Comparison of ENCODE assay signal across 8 cellular contexts in genomic region chr18:75208836-75209128, GRCh38. TPM values are rescaled to one million over a fixed set of nuclear protein-coding genes. Genes with fewer than 3 reads are reported as not detected.
DNase-seq lines count a peak whose midpoint lies in the region; ATAC-seq, FAIRE-seq and TF ChIP-seq lines count a peak whose summit lies in the region.

No MANE protein-coding gene starts in this region.

- CTCF ChIA-PET in A549 (lab: Yijun Ruan, JAX) = no interaction called here

- POLR2A ChIA-PET in A549 (lab: Yijun Ruan, JAX) = interaction anchor here (0.6 kb wide), 4 partner anchors 25 to 618 kb away, joined by 3 to 6 read pairs (median 3); no protein-coding TSS in a partner anchor

- ATAC-seq in A549 (peak in 1 of 2 experiments; percentile 57; a peak in 4 of 6 replicates), GM19025 (IDR thresholded peaks at IDR 0.05; ENCODE audit: low read depth, unreplicated experiment) (peak; percentile 12), HG03432 (IDR thresholded peaks at IDR 0.05; ENCODE audit: unreplicated experiment) (peak; percentile 16), lower lobe of right lung (peak in 1 of 2 donors; percentile 13), upper lobe of right lung (no peak)

- H3K27me3 ChIP-seq in ascending aorta = no peaks in the 10 kb centered on the region
- H3K27me3 ChIP-seq in lower lobe of right lung (ENCODE audit: low read depth) = no peaks in the 10 kb centered on the region
- no peaks in the 10 kb centered on the region for H3K27me3 ChIP-seq in upper lobe of right lung

- H3K9me3 ChIP-seq in A549 (no peaks in the 10 kb centered on the region), ascending aorta (no peaks in the 10 kb centered on the region), lower lobe of right lung (no peaks in the 10 kb centered on the region), upper lobe of right lung (no peaks in the 10 kb centered on the region)

- peaks cover 22% of the 10 kb centered on the region for H3K4me1 ChIP-seq in A549
- H3K4me1 ChIP-seq in ascending aorta = peaks cover 6 to 36% of the 10 kb centered on the region in 2 donors
- H3K4me1 ChIP-seq in lower lobe of right lung = peaks cover 57% of the 10 kb centered on the region
- peaks cover 51% of the 10 kb centered on the region for H3K4me1 ChIP-seq in upper lobe of right lung

- no CpG with 5 or more reads among the region's 34 CpGs for WGBS in A549 (ENCODE audit: missing lambda C conversion rate)

- no peak for TF ChIP-seq EP300 in A549 (IDR thresholded peaks at IDR 0.05)

- intact Hi-C loops in ascending aorta (cut with DNase I) = loop anchor here (2.0 to 10.0 kb wide), 6 partner anchors 38 to 1616 kb away; partner anchors contain the start of genes CNDP2, CYB5A, ZNF236 and ZNF407
- intact Hi-C loops in lower lobe of right lung (cut with DNase I) = no loop called here
- intact Hi-C loops in upper lobe of right lung (cut with DNase I) = no loop called here

- peak; percentile 31 for TF ChIP-seq POLR2A in A549 (IDR thresholded peaks at IDR 0.05; ENCODE audit: low read length)

- FAIRE-seq in A549 (lab: Jason Lieb, UNC) = no peak

- 0 out of 5 replicates have a peak, but pooled peaks of 1 of the 2 experiments have one; percentile 0 for TF ChIP-seq RAD21 in A549 (conservative IDR thresholded peaks at IDR 0.05 in 1 of 2, IDR thresholded peaks at IDR 0.05 in 1 of 2)

- H3K36me3 ChIP-seq in ascending aorta = no peaks in the 10 kb centered on the region
- no peaks in the 10 kb centered on the region for H3K36me3 ChIP-seq in lower lobe of right lung
- H3K36me3 ChIP-seq in upper lobe of right lung = no peaks in the 10 kb centered on the region

- H3K27ac ChIP-seq in A549 (peak overlapping the region; percentile 92 to 99), ascending aorta (peak overlapping the region; percentile 96 to 97), lower lobe of right lung (peak overlapping the region; percentile 99), upper lobe of right lung (peak overlapping the region; percentile 98)

- peak overlapping the region; percentile 86 for H3K4me2 ChIP-seq in A549

- DNase-seq in A549 (ENCODE audit: low read depth in 1 of 2, low spot score in 1 of 2) (no peak), ascending aorta (ENCODE audit: low spot score in 2 of 2) (peak in 1 of 2 donors; percentile 72), lower lobe of right lung (no peak), upper lobe of right lung (no peak), NCI-H146 treated with DMSO at 0.1 percent for 48 hours (lab: John Stamatoyannopoulos, UW; ENCODE audit: unreplicated experiment) (no peak), G401 (ENCODE audit: low spot score) (no peak)

- in situ Hi-C loops in G401 (cut with HindIII; ENCODE audit: low sequenced_read_pairs) = no loop called here

- H3K4me3 ChIP-seq in A549 (peak overlapping the region; percentile 83), ascending aorta (peak overlapping the region; percentile 92 to 93), lower lobe of right lung (peak overlapping the region; percentile 96), upper lobe of right lung (peak overlapping the region; percentile 84)

- TF ChIP-seq CTCF in A549 (IDR thresholded peaks at IDR 0.05) (no peak), ascending aorta (IDR thresholded peaks at IDR 0.05) (no peak), lower lobe of right lung (IDR thresholded peaks at IDR 0.05) (no peak), upper lobe of right lung (IDR thresholded peaks at IDR 0.05) (no peak)

TF ChIP-seq in A549, 52 proteins besides CTCF, POLR2A, EP300 and RAD21:
- TF ChIP-seq E2F6 (IDR thresholded peaks at IDR 0.05; ENCODE audit: borderline replicate concordance, low read depth) (0 out of 2 replicates have a peak, but pooled peaks have one; percentile 11), USF2 (IDR thresholded peaks at IDR 0.05) (no peak), PHF8 (IDR thresholded peaks at IDR 0.05; ENCODE audit: borderline replicate concordance, low read depth) (peak; percentile 25; the same call in 1 of the 2 replicates)

RNA-seq across cellular contexts. Expression of gene PTGR3, which starts 0.2 kb away (rescaled TPM):
- 18.5 and 19.0 TPM in 2 replicates for polyA plus RNA-seq in A549 (2011; rRNA removed)
- 9.9 and 10.1 TPM in 2 replicates for polyA plus RNA-seq in A549 (2012; cell fraction: cytosol; rRNA removed)
- polyA plus RNA-seq in A549 (2012; cell fraction: nucleus; rRNA removed) = 6.2 and 8.4 TPM in 2 replicates
- polyA plus RNA-seq in A549 (2017; fragmentation: RNase III; extraction: RNeasy Plus Mini Kit Qiagen cat#74134 plus additional on column Dnase treatment) = 6.3 to 7.2 TPM (median 7.2 TPM) in 3 replicates
- polyA minus RNA-seq in A549 (2011; rRNA and poly(A)+ RNA removed) = 28.2 and 34.6 TPM in 2 replicates
- 10.1 TPM for total RNA-seq in ascending aorta
- total RNA-seq in lower lobe of right lung = 37.3 TPM
- 27.7 TPM for total RNA-seq in upper lobe of right lung
- 1.2 and 2.0 TPM in 2 replicates for total RNA-seq in G401 (2014; rRNA removed; shearing (Covaris generic))

RNA-seq across cellular contexts. Expression of gene TSHZ1, which starts 1.8 kb away (rescaled TPM):
- polyA plus RNA-seq in A549 (2011; rRNA removed) (2.2 and 2.9 TPM in 2 replicates), A549 (2017; fragmentation: RNase III; extraction: RNeasy Plus Mini Kit Qiagen cat#74134 plus additional on column Dnase treatment) (2.7 to 3.0 TPM (median 2.8 TPM) in 3 replicates)
- polyA plus RNA-seq in A549 (2012; cell fraction: cytosol; rRNA removed) = 2.1 and 2.9 TPM in 2 replicates
- 1.8 and 2.4 TPM in 2 replicates for polyA plus RNA-seq in A549 (2012; cell fraction: nucleus; rRNA removed)
- polyA minus RNA-seq in A549 (2011; rRNA and poly(A)+ RNA removed) = 3.8 and 4.0 TPM in 2 replicates
- total RNA-seq in ascending aorta (13.3 TPM), lower lobe of right lung (17.0 TPM), upper lobe of right lung (17.3 TPM)
- 0.03 and 0.31 TPM in 2 replicates for total RNA-seq in G401 (2014; rRNA removed; shearing (Covaris generic))

Comparison
In these comparisons a context has a peak if more than half of its experiments do, and no peak if none do; other contexts are left out.
1. RNA of gene TSHZ1, which starts 1.8 kb away (total RNA-seq): 17.3 TPM in upper lobe of right lung (single experiment), 17.0 TPM in lower lobe of right lung (single experiment) and 13.3 TPM in ascending aorta (single experiment); 0.03 to 0.31 TPM in G401; every median in the first group is over 10 times any median in the second.
2. Peak in every context shown above with its lines, with median percentiles within 50 percentile points of each other: H3K27ac ChIP-seq and H3K4me3 ChIP-seq.